Comparison of ENCODE assay signal across 8 cellular contexts in the genomic region with DNA sequence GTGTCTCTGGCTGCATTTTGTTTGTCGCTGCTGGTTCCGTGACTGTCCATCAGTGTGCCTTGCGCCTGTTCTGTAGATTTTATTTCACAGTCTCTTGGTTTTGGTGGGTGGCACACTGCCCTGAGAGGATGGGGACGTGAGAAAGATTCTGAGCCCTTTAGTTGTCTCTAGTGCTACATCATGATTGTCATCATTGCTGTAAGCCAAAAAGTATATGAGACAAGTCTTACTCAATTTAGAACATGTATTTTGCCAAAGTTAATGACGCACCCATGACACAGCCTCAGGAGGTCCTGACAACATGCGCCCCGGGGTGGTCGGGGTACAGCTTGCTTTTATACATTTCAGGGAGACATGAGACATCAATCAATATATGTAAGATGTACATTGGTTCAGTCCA.
DNase-seq lines count a peak whose midpoint lies in the region; ATAC-seq and TF ChIP-seq lines count a peak whose summit lies in the region.
"Not testable (repeated sequence)": the region's sequence is repeated elsewhere in the genome, so short reads cannot be mapped to it uniquely, and the experiment has no call there.

No MANE protein-coding gene starts in this region.

- H3K4me2 ChIP-seq in osteoblast (ENCODE audit: insufficient read depth, low read length); smooth muscle cell: not testable (repeated sequence)

- H3K9ac ChIP-seq in smooth muscle cell (ENCODE audit: low read depth): not testable (repeated sequence)

- H3K4me3 Mint-ChIP-seq in HFFc6; activated CD4-positive, alpha-beta memory T cell treated with anti-CD3 and anti-CD28 coated beads for 36 hours: not testable (repeated sequence)

- H2AFZ ChIP-seq in osteoblast (ENCODE audit: low read length); smooth muscle cell (ENCODE audit: low read depth): not testable (repeated sequence)

- H3K4me1 ChIP-seq in foreskin keratinocyte (peaks cover 12% of the 10 kb centered on the region), osteoblast (ENCODE audit: insufficient read depth, low read length) (peaks cover 11% of the 10 kb centered on the region)
- not testable (repeated sequence) for H3K4me1 ChIP-seq in smooth muscle cell (ENCODE audit: low read depth)

- peaks cover 52% of the 10 kb centered on the region for H3K4me1 Mint-ChIP-seq in HFFc6 (ENCODE audit: low read depth)
- peaks cover 41% of the 10 kb centered on the region for H3K4me1 Mint-ChIP-seq in activated CD4-positive, alpha-beta memory T cell treated with anti-CD3 and anti-CD28 coated beads for 36 hours (ENCODE audit: low read depth)

- not testable (repeated sequence) for H3F3A ChIP-seq in smooth muscle cell (ENCODE audit: low read depth)

- not testable (repeated sequence) for H3K36me3 ChIP-seq in osteoblast (ENCODE audit: insufficient read depth, low read length); smooth muscle cell (ENCODE audit: low read depth)

- not testable (repeated sequence) for H3K79me2 ChIP-seq in osteoblast (ENCODE audit: insufficient read depth, low read length)
- peaks cover 23% of the 10 kb centered on the region for H3K79me2 ChIP-seq in smooth muscle cell (ENCODE audit: low read depth)

- not testable (repeated sequence) for H3K36me3 Mint-ChIP-seq in HFFc6 (ENCODE audit: low read depth); activated CD4-positive, alpha-beta memory T cell treated with anti-CD3 and anti-CD28 coated beads for 36 hours

- TF ChIP-seq CTCF in AG10803 (conservative IDR thresholded peaks at IDR 0.05; ENCODE audit: low read length); HFFc6 (IDR thresholded peaks at IDR 0.05); foreskin keratinocyte (conservative IDR thresholded peaks at IDR 0.05); osteoblast (IDR thresholded peaks at IDR 0.05; ENCODE audit: extremely low read depth, low read depth, low read length); smooth muscle cell (IDR thresholded peaks at IDR 0.05; ENCODE audit: borderline replicate concordance, insufficient read depth, poor library complexity, severe bottlenecking): not testable (repeated sequence)

- ATAC-seq in foreskin keratinocyte: peak; percentile 60

- WGBS in smooth muscle cell (ENCODE audit: low lambda C conversion rate): 53% methylated on average over 1 of the region's 8 CpGs

- not testable (repeated sequence) for H3K27me3 ChIP-seq in foreskin keratinocyte; osteoblast (ENCODE audit: insufficient read depth, low read length); smooth muscle cell (ENCODE audit: low read depth)

- DNase-seq in AG10803 (ENCODE audit: low read depth) (peak; percentile 37), astrocyte of the hippocampus (ENCODE audit: low read depth, low spot score) (peak; percentile 28)
- not testable (repeated sequence) for DNase-seq in HFFc6; activated CD4-positive, alpha-beta memory T cell treated with anti-CD3 and anti-CD28 coated beads for 36 hours; epithelial cell of prostate (ENCODE audit: low read depth, low spot score); foreskin keratinocyte; osteoblast (ENCODE audit: insufficient read length, low spot score, missing footprints); smooth muscle cell (lab: John Stamatoyannopoulos, UW; ENCODE audit: unreplicated experiment)

- intact Hi-C loops in activated CD4-positive, alpha-beta memory T cell treated with anti-CD3 and anti-CD28 coated beads for 36 hours (cut with micrococcal nuclease): loop anchor here (2.0 kb wide), 3 partner anchors 17 to 41 kb away; no protein-coding TSS in a partner anchor

- not testable (repeated sequence) for H4K20me1 ChIP-seq in osteoblast (ENCODE audit: insufficient read depth, low read length); smooth muscle cell (ENCODE audit: low read depth)

- not testable (repeated sequence) for H3K9me3 Mint-ChIP-seq in HFFc6; activated CD4-positive, alpha-beta memory T cell treated with anti-CD3 and anti-CD28 coated beads for 36 hours

- H3K27ac ChIP-seq in epithelial cell of prostate (peak overlapping the region; percentile 89), osteoblast (ENCODE audit: low read depth, low read length) (peak overlapping the region; percentile 96), smooth muscle cell (ENCODE audit: low read depth) (peak overlapping the region; percentile 92)
- H3K27ac ChIP-seq in foreskin keratinocyte: not testable (repeated sequence)

- H3K4me3 ChIP-seq in AG10803 (ENCODE audit: low read length); osteoblast (ENCODE audit: insufficient read depth, low read length); smooth muscle cell: not testable (repeated sequence)

- peak overlapping the region; percentile 92 for H3K27ac Mint-ChIP-seq in HFFc6
- H3K27ac Mint-ChIP-seq in activated CD4-positive, alpha-beta memory T cell treated with anti-CD3 and anti-CD28 coated beads for 36 hours: peak overlapping the region; percentile 92

- not testable (repeated sequence) for H3K9me3 ChIP-seq in osteoblast (ENCODE audit: low read depth, low read length); smooth muscle cell (replicated peaks; ENCODE audit: low read depth)

- CTCF ChIA-PET in activated CD4-positive, alpha-beta memory T cell treated with anti-CD3 and anti-CD28 coated beads for 36 hours (lab: Charles Lee): not testable (repeated sequence)

- H3K27me3 Mint-ChIP-seq in HFFc6 (ENCODE audit: insufficient read depth); activated CD4-positive, alpha-beta memory T cell treated with anti-CD3 and anti-CD28 coated beads for 36 hours: not testable (repeated sequence)

- POLR2A ChIA-PET in activated CD4-positive, alpha-beta memory T cell treated with anti-CD3 and anti-CD28 coated beads for 36 hours (lab: Charles Lee): not testable (repeated sequence)
